9 cellular contexts compared by ENCODE assay signal in genomic region chr13:29713841-29714240, GRCh38.
A peak's percentile ranks its signal among the peaks of the same experiment; 100 is the strongest.
DNase-seq lines count a peak whose midpoint lies in the region; ATAC-seq, FAIRE-seq and TF ChIP-seq lines count a peak whose summit lies in the region.
"Had no signal": no experiment of that assay in that cellular context is flagged by ENCODE, and none has a peak within 500 bp of the region (broad histone marks: within the 10 kb centered on the region; RNA-seq: fewer than 3 reads in every experiment).

No MANE protein-coding gene starts in this region.

- no peak overlapping the region for H3K9ac ChIP-seq in SU-DHL-6 (ENCODE audit: low read length)

- H3F3A ChIP-seq in SU-DHL-6 (ENCODE audit: insufficient read depth): no peaks in the 10 kb centered on the region

- H3K27me3 ChIP-seq in BJ (ENCODE audit: control insufficient read depth, insufficient read depth, low read length) (peaks cover 2% of the 10 kb centered on the region), SU-DHL-6 (ENCODE audit: low read length) (no peaks in the 10 kb centered on the region)

- DNase-seq in BJ (ENCODE audit: low read depth): no peak
- peak; percentile 13 for DNase-seq in GM19239 (ENCODE audit: insufficient read length, low spot score)
- DNase-seq in kidney tubule cell (ENCODE audit: low spot score): peak; percentile 22
- DNase-seq in SKM-1 (lab: John Stamatoyannopoulos, UW; ENCODE audit: unreplicated experiment): no peak
- DNase-seq in activated CD8-positive, alpha-beta memory T cell treated with anti-CD3 and anti-CD28 coated beads for 24 hours: no peak
- no peak for DNase-seq in NCI-H345 (lab: John Stamatoyannopoulos, UW)

- H3K4me3 ChIP-seq in BJ (ENCODE audit: low read depth, low read length) (no peak overlapping the region), SU-DHL-6 (ENCODE audit: insufficient read depth, low read length, poor library complexity, severe bottlenecking) (no peak overlapping the region)

- POLR2A ChIA-PET in BJ (lab: Charles Lee): no interaction called here

- H3K4me2 ChIP-seq in SU-DHL-6 (ENCODE audit: low read depth, low read length, poor library complexity, severe bottlenecking): no peak overlapping the region

- no peak for FAIRE-seq in GM19239 (lab: Jason Lieb, UNC)
- FAIRE-seq: colon had no signal

- H3K36me3 ChIP-seq in BJ (ENCODE audit: control insufficient read depth, insufficient read depth, low read length) (no peaks in the 10 kb centered on the region), SU-DHL-6 (ENCODE audit: low read length) (no peaks in the 10 kb centered on the region)

- CTCF ChIA-PET in BJ (lab: Yijun Ruan, JAX): interaction anchor here (1.1 to 1.8 kb wide), 3 partner anchors 15 to 209 kb away, joined by 3 to 4 read pairs (median 3); no protein-coding TSS in a partner anchor

- H3K79me2 ChIP-seq in SU-DHL-6 (ENCODE audit: insufficient read depth, low read length): no peaks in the 10 kb centered on the region

- H2AFZ ChIP-seq in SU-DHL-6 (ENCODE audit: low read depth, low read length, severe bottlenecking): no peak overlapping the region

- TF ChIP-seq CTCF in BJ (IDR thresholded peaks at IDR 0.05; ENCODE audit: insufficient read depth, low read depth, low read length) (peak; percentile 61), SU-DHL-6 (IDR thresholded peaks at IDR 0.05; ENCODE audit: insufficient read depth, low read length, poor library complexity, severe bottlenecking) (peak; percentile 91)

- no peak for ATAC-seq in HG03175 (IDR thresholded peaks at IDR 0.05; ENCODE audit: unreplicated experiment)

- H4K20me1 ChIP-seq in SU-DHL-6 (ENCODE audit: low read depth, low read length): no peaks in the 10 kb centered on the region

- H3K9me2 ChIP-seq in SU-DHL-6 (replicated peaks; ENCODE audit: insufficient read depth, low read length): no peaks in the 10 kb centered on the region

- no peak overlapping the region for H3K27ac ChIP-seq in SU-DHL-6 (ENCODE audit: low read depth, low read length)

- H3K9me3 ChIP-seq in SU-DHL-6 (ENCODE audit: insufficient read depth, low read length): no peaks in the 10 kb centered on the region

Comparison
In these comparisons a context has a peak if more than half of its experiments do, and no peak if none do; other contexts are left out.
1. DNase-seq: peak in GM19239 (single experiment) and kidney tubule cell (single experiment); none in BJ (single experiment), SKM-1 (single experiment), activated CD8-positive, alpha-beta memory T cell treated with anti-CD3 and anti-CD28 coated beads for 24 hours (single experiment) and NCI-H345 (single experiment).